28 cellular contexts compared by ENCODE assay signal in genomic region chr22:44286673-44287072, GRCh38. TPM values are rescaled to one million over a fixed set of nuclear protein-coding genes. Genes with fewer than 3 reads are reported as not detected.
DNase-seq lines count a peak whose midpoint lies in the region; ATAC-seq and TF ChIP-seq lines count a peak whose summit lies in the region.
"Had no signal": no experiment of that assay in that cellular context is flagged by ENCODE, and none has a peak within 500 bp of the region (broad histone marks: within the 10 kb centered on the region; RNA-seq: fewer than 3 reads in every experiment).

No MANE protein-coding gene starts in this region.

- H3K36me3 Mint-ChIP-seq in neural progenitor cell: no peaks in the 10 kb centered on the region
- no peaks in the 10 kb centered on the region for H3K36me3 Mint-ChIP-seq in activated T-cell treated with anti-CD3 and anti-CD28 coated beads, Interleukin-2, amount 50 U/mL, for 24 hours (ENCODE audit: low read depth)
- no peaks in the 10 kb centered on the region for H3K36me3 Mint-ChIP-seq in CD8-positive, alpha-beta memory T cell
- H3K36me3 Mint-ChIP-seq: activated naive CD8-positive, alpha-beta T cell treated with anti-CD3 and anti-CD28 coated beads for 36 hours had no signal

- H3K9me3 Mint-ChIP-seq in neural progenitor cell: no peaks in the 10 kb centered on the region
- H3K9me3 Mint-ChIP-seq in activated T-cell treated with anti-CD3 and anti-CD28 coated beads, Interleukin-2, amount 50 U/mL, for 24 hours: no peaks in the 10 kb centered on the region
- peaks cover 0 to 3% (median 0%) of the 10 kb centered on the region in 5 donors for H3K9me3 Mint-ChIP-seq in CD8-positive, alpha-beta memory T cell
- H3K9me3 Mint-ChIP-seq: activated naive CD8-positive, alpha-beta T cell treated with anti-CD3 and anti-CD28 coated beads for 36 hours; stimulated activated naive CD8-positive, alpha-beta T cell treated with anti-CD3 and anti-CD28 coated beads, Interleukin-15, Interleukin-2, amounts not matched to agents 100 ng/mL and 50 ng/mL, for 24 hours had no signal

- H3F3A ChIP-seq in neural progenitor cell (ENCODE audit: low read depth): no peaks in the 10 kb centered on the region

- no peak overlapping the region for H3K4me2 ChIP-seq in neural progenitor cell
- H3K4me2 ChIP-seq: hepatocyte had no signal

- H3K36me3 ChIP-seq in WERI-Rb-1 (no peaks in the 10 kb centered on the region), neural progenitor cell (no peaks in the 10 kb centered on the region)
- H3K36me3 ChIP-seq in CD8-positive, alpha-beta memory T cell (ENCODE audit: insufficient read depth, low read length): no peaks in the 10 kb centered on the region
- H3K36me3 ChIP-seq: cardiac muscle cell, gastrocnemius medialis had no signal

- H3K27ac ChIP-seq in WERI-Rb-1 (peak overlapping the region; percentile 82), neural progenitor cell (no peak overlapping the region)
- H3K27ac ChIP-seq in CD8-positive, alpha-beta memory T cell (ENCODE audit: low read depth, low read length): no peak overlapping the region
- H3K27ac ChIP-seq: C4-2B, cardiac muscle cell, coronary artery, esophagus muscularis mucosa, gastrocnemius medialis, hepatocyte had no signal

- CTCF ChIA-PET in CD8-positive, alpha-beta memory T cell (lab: Charles Lee): no interaction called here

- TF ChIP-seq CTCF in WERI-Rb-1 (IDR thresholded peaks at IDR 0.05; ENCODE audit: low read depth, low read length) (no peak), neural progenitor cell (IDR thresholded peaks at IDR 0.05) (no peak), omental fat pad (IDR thresholded peaks at IDR 0.05) (no peak)

- DNase-seq in AG08396 (ENCODE audit: low spot score) (peak; percentile 59), GM03348 (ENCODE audit: low spot score) (peak; percentile 88), WERI-Rb-1 (peak; percentile 77), neural progenitor cell (ENCODE audit: low spot score) (no peak), omental fat pad (ENCODE audit: low spot score) (no peak)
- no peak for DNase-seq in activated T-cell treated with anti-CD3 and anti-CD28 coated beads, Interleukin-2, amount 50 U/mL, for 24 hours
- DNase-seq in CD8-positive, alpha-beta memory T cell: no peak
- DNase-seq: activated CD8-positive, alpha-beta T cell treated with anti-CD3 and anti-CD28 coated beads, Interleukin-2, amount 10 ng/mL, durations not matched to agents 7 days and 5 days; activated naive CD8-positive, alpha-beta T cell treated with anti-CD3 and anti-CD28 coated beads for 36 hours; aorta; DMS153; gastrocnemius medialis; left cardiac atrium; MM.1S; NCI-H1417; NCI-H446 treated with DMSO at 0.1 percent for 48 hours; T-helper 17 cell had no signal

- no peak overlapping the region for H3K4me3 Mint-ChIP-seq in neural progenitor cell
- H3K4me3 Mint-ChIP-seq in activated T-cell treated with anti-CD3 and anti-CD28 coated beads, Interleukin-2, amount 50 U/mL, for 24 hours: no peak overlapping the region
- no peak overlapping the region for H3K4me3 Mint-ChIP-seq in CD8-positive, alpha-beta memory T cell
- H3K4me3 Mint-ChIP-seq: activated CD8-positive, alpha-beta T cell treated with anti-CD3 and anti-CD28 coated beads, Interleukin-2, amount 10 ng/mL, durations not matched to agents 7 days and 5 days; activated naive CD8-positive, alpha-beta T cell treated with anti-CD3 and anti-CD28 coated beads for 36 hours; stimulated activated naive CD8-positive, alpha-beta T cell treated with anti-CD3 and anti-CD28 coated beads, Interleukin-15, Interleukin-2, amounts not matched to agents 100 ng/mL and 50 ng/mL, for 24 hours; T-helper 17 cell had no signal

- ATAC-seq in GM19463 (IDR thresholded peaks at IDR 0.05; ENCODE audit: unreplicated experiment) (no peak), omental fat pad (ENCODE audit: low FRiP score) (no peak)
- ATAC-seq: activated CD8-positive, alpha-beta T cell treated with anti-CD3 and anti-CD28 coated beads, Interleukin-2, amount 10 ng/mL, durations not matched to agents 7 days and 5 days; gastrocnemius medialis; K562; SK-N-SH treated with all-trans-retinoic acid at 6 μM for 48 hours; T-helper 17 cell had no signal

- peaks cover 47% of the 10 kb centered on the region for H3K4me1 Mint-ChIP-seq in neural progenitor cell
- H3K4me1 Mint-ChIP-seq in activated T-cell treated with anti-CD3 and anti-CD28 coated beads, Interleukin-2, amount 50 U/mL, for 24 hours (ENCODE audit: low read depth): no peaks in the 10 kb centered on the region
- peaks cover 0 to 3% (median 0%) of the 10 kb centered on the region in 3 donors for H3K4me1 Mint-ChIP-seq in CD8-positive, alpha-beta memory T cell
- H3K4me1 Mint-ChIP-seq: activated naive CD8-positive, alpha-beta T cell treated with anti-CD3 and anti-CD28 coated beads for 36 hours had no signal

- peak overlapping the region; percentile 63 for H3K27ac Mint-ChIP-seq in neural progenitor cell
- H3K27ac Mint-ChIP-seq in activated T-cell treated with anti-CD3 and anti-CD28 coated beads, Interleukin-2, amount 50 U/mL, for 24 hours: no peak overlapping the region
- no peak overlapping the region for H3K27ac Mint-ChIP-seq in CD8-positive, alpha-beta memory T cell
- H3K27ac Mint-ChIP-seq: activated naive CD8-positive, alpha-beta T cell treated with anti-CD3 and anti-CD28 coated beads for 36 hours; stimulated activated naive CD8-positive, alpha-beta T cell treated with anti-CD3 and anti-CD28 coated beads, Interleukin-15, Interleukin-2, amounts not matched to agents 100 ng/mL and 50 ng/mL, for 24 hours; T-helper 17 cell had no signal

- no peak overlapping the region for H2AFZ ChIP-seq in neural progenitor cell (replicated peaks)
- H2AFZ ChIP-seq: hepatocyte had no signal

- H3K27me3 Mint-ChIP-seq in neural progenitor cell (ENCODE audit: insufficient read depth, low read depth): peaks cover 7% of the 10 kb centered on the region
- peaks cover 3% of the 10 kb centered on the region for H3K27me3 Mint-ChIP-seq in activated T-cell treated with anti-CD3 and anti-CD28 coated beads, Interleukin-2, amount 50 U/mL, for 24 hours
- H3K27me3 Mint-ChIP-seq in CD8-positive, alpha-beta memory T cell: peaks cover 4 to 33% of the 10 kb centered on the region in 2 donors
- H3K27me3 Mint-ChIP-seq: activated naive CD8-positive, alpha-beta T cell treated with anti-CD3 and anti-CD28 coated beads for 36 hours had no signal

- no peaks in the 10 kb centered on the region for H3K9me3 ChIP-seq in WERI-Rb-1 (ENCODE audit: severe bottlenecking)
- no peaks in the 10 kb centered on the region for H3K9me3 ChIP-seq in neural progenitor cell (ENCODE audit: low read depth)
- no peaks in the 10 kb centered on the region for H3K9me3 ChIP-seq in CD8-positive, alpha-beta memory T cell (ENCODE audit: low read length)
- H3K9me3 ChIP-seq: esophagus muscularis mucosa, gastrocnemius medialis had no signal

- H3K27me3 ChIP-seq in WERI-Rb-1 (ENCODE audit: insufficient read depth, low read depth, severe bottlenecking) (no peaks in the 10 kb centered on the region), neural progenitor cell (no peaks in the 10 kb centered on the region)
- H3K27me3 ChIP-seq in CD8-positive, alpha-beta memory T cell (ENCODE audit: insufficient read depth, low read length, poor library complexity, severe bottlenecking): no peaks in the 10 kb centered on the region
- H3K27me3 ChIP-seq: cardiac muscle cell, esophagus muscularis mucosa, hepatocyte had no signal

- H4K20me1 ChIP-seq in neural progenitor cell (ENCODE audit: low read depth): no peaks in the 10 kb centered on the region

- no peak overlapping the region for H3K9ac ChIP-seq in neural progenitor cell

- H3K4me3 ChIP-seq in WERI-Rb-1 (ENCODE audit: low read depth, low read length) (no peak overlapping the region), neural progenitor cell (no peak overlapping the region)
- H3K4me3 ChIP-seq in CD8-positive, alpha-beta memory T cell (ENCODE audit: low read length): no peak overlapping the region
- H3K4me3 ChIP-seq: cardiac muscle cell, coronary artery, esophagus muscularis mucosa, gastrocnemius medialis, hepatocyte, K562, skin epidermis had no signal

- no peaks in the 10 kb centered on the region for H3K79me2 ChIP-seq in neural progenitor cell (ENCODE audit: low read depth)
- H3K79me2 ChIP-seq: hepatocyte had no signal

- POLR2A ChIA-PET in CD8-positive, alpha-beta memory T cell (lab: Charles Lee): no interaction called here

- H3K4me1 ChIP-seq in neural progenitor cell: peaks cover 26% of the 10 kb centered on the region
- H3K4me1 ChIP-seq in CD8-positive, alpha-beta memory T cell (ENCODE audit: insufficient read depth, low read length): no peaks in the 10 kb centered on the region
- H3K4me1 ChIP-seq: gastrocnemius medialis had no signal

RNA-seq across cellular contexts. Expression of gene SHISAL1, which starts 26.1 kb away (rescaled TPM):
- total RNA-seq in neural progenitor cell (ENCODE audit: low replicate concordance) (4.4 and 5.7 TPM in 2 replicates), omental fat pad (1 to 10 TPM in 1 of 4 donors, under 1 TPM in 3; 0.47 to 1.9 (median 0.75) TPM)
- total RNA-seq in CD8-positive, alpha-beta memory T cell: not detected
- not detected for polyA plus RNA-seq in CD8-positive, alpha-beta memory T cell
- total RNA-seq: activated CD8-positive, alpha-beta T cell treated with anti-CD3 and anti-CD28 coated beads, Interleukin-2, amount 10 ng/mL, durations not matched to agents 7 days and 5 days; activated naive CD8-positive, alpha-beta T cell treated with anti-CD3 and anti-CD28 coated beads for 36 hours; K562; OCI-LY7; T-helper 17 cell had no signal
- polyA plus RNA-seq: K562 had no signal

Comparison
In these comparisons a context has a peak if more than half of its experiments do, and no peak if none do; other contexts are left out.
1. DNase-seq: peak in AG08396 (single experiment), GM03348 (single experiment) and WERI-Rb-1 (single experiment); none in neural progenitor cell (single experiment), activated T-cell treated with anti-CD3 and anti-CD28 coated beads, Interleukin-2, amount 50 U/mL, for 24 hours (single experiment), CD8-positive, alpha-beta memory T cell (0 of 5) and omental fat pad (single experiment).